ENCODE assay signal across 8 cellular contexts in the genomic region with DNA sequence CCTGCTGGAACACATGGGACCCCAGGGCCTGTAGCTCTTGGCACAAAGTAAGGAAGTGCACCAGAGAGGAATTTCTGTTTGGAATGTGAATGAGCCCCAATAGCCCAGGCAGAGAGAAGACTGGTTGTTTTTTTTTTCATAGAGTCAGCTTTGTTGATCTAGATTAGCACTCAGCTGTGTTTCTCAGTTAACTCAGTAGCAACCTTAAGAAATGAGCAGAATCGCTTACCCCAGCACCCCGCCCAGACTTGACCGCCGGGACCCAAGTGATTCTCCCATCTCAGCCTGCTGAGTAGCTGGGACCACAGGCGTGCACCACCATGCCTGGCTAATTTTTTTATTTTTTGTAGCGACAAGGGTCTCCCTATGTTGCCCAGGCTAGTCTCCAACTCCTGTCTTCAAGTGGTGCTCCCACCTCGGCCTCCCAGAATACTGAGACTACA. TPM values are rescaled to one million over a fixed set of nuclear protein-coding genes. Genes with fewer than 3 reads are reported as not detected.
DNase-seq lines count a peak whose midpoint lies in the region; ATAC-seq and TF ChIP-seq lines count a peak whose summit lies in the region.

No MANE protein-coding gene starts in this region.

- H3K27me3 ChIP-seq in A673 (replicated peaks; ENCODE audit: insufficient read depth, low read depth, low read length, poor library complexity) = no peaks in the 10 kb centered on the region
- no peaks in the 10 kb centered on the region for H3K27me3 ChIP-seq in H9 (ENCODE audit: insufficient read depth, low read length)
- no peaks in the 10 kb centered on the region for H3K27me3 ChIP-seq in adipocyte (replicated peaks; ENCODE audit: control insufficient read depth, insufficient read depth, low read length)
- no peaks in the 10 kb centered on the region for H3K27me3 ChIP-seq in tibial nerve

- no peak overlapping the region for H2BK20ac ChIP-seq in H9 (ENCODE audit: low read depth, low read length, poor library complexity, severe bottlenecking)

- H3K4ac ChIP-seq in H9 (ENCODE audit: low read depth, low read length) = no peak overlapping the region

- CTCF ChIA-PET in A673 (lab: Charles Lee) = interaction anchor here (0.6 kb wide), 2 partner anchors 1167 to 1223 kb away, joined by 3 to 4 read pairs; a partner anchor contains a TSS

- POLR2A ChIA-PET in A673 (lab: Charles Lee; ENCODE audit: low non-redundant PET) = interaction anchor here (0.6 kb wide), 2 partner anchors 16 to 40 kb away, joined by 3 read pairs; no protein-coding TSS in a partner anchor

- peaks cover 7% of the 10 kb centered on the region for H3K36me3 ChIP-seq in A673 (ENCODE audit: insufficient read depth, low read length, poor library complexity, severe bottlenecking)
- H3K36me3 ChIP-seq in adipocyte (ENCODE audit: control insufficient read depth, insufficient read depth, low read length, severe bottlenecking) = peaks cover 5% of the 10 kb centered on the region
- peaks cover 0 to 11% (median 0%) of the 10 kb centered on the region in 3 donors for H3K36me3 ChIP-seq in tibial nerve

- H4K5ac ChIP-seq in H9 (ENCODE audit: insufficient read length, low read depth, low read length) = no peak overlapping the region

- H2AFZ ChIP-seq in H9 (ENCODE audit: low read length) = no peak overlapping the region

- no peak overlapping the region for H3K14ac ChIP-seq in H9 (ENCODE audit: insufficient read depth, low read length)

- H3K27ac ChIP-seq in A673 (ENCODE audit: low read depth, low read length, poor library complexity, severe bottlenecking) (peak overlapping the region; percentile 99), H9 (ENCODE audit: insufficient read length, low read depth, low read length) (no peak overlapping the region), tibial nerve (peak overlapping the region in 3 of 4 donors; percentile 95 to 97 (median 96))

- peaks cover 0 to 5% of the 10 kb centered on the region in 2 experiments; a peak in 1 of 5 replicates for H3K9me3 Mint-ChIP-seq in H9

- H3K4me2 ChIP-seq in H9 (ENCODE audit: insufficient read depth, insufficient read length, low read length) = peak overlapping the region; percentile 87

- H3K9ac ChIP-seq in H9 (ENCODE audit: extremely low read depth, insufficient read length, low read length) (peak overlapping the region; percentile 97), adipocyte (ENCODE audit: low read length) (peak overlapping the region; percentile 95)

- H3K36me3 Mint-ChIP-seq in H9 (ENCODE audit: insufficient read depth in 1 of 3, low read depth in 3 of 3) = peaks cover 44 to 61% (median 60%) of the 10 kb centered on the region in 3 experiments

- H3T11ph ChIP-seq in H9 (ENCODE audit: low read length) = no peak overlapping the region

- ATAC-seq in HG03139 (IDR thresholded peaks at IDR 0.05; ENCODE audit: unreplicated experiment) (no peak), GM18511 (IDR thresholded peaks at IDR 0.05; ENCODE audit: unreplicated experiment) (no peak), GM19351 (IDR thresholded peaks at IDR 0.05; ENCODE audit: unreplicated experiment) (no peak)

- H3K79me2 ChIP-seq in H9 (ENCODE audit: insufficient read depth, low read length) = peaks cover 60% of the 10 kb centered on the region

- no peak overlapping the region for H4K8ac ChIP-seq in H9 (replicated peaks; ENCODE audit: insufficient read length, low read depth, low read length)

- peaks cover 40 to 55% of the 10 kb centered on the region in 2 experiments for H3K4me1 Mint-ChIP-seq in H9

- peaks cover 22% of the 10 kb centered on the region for H3K23me2 ChIP-seq in H9 (ENCODE audit: insufficient read length, low read depth, low read length, poor library complexity, severe bottlenecking)

- H3K56ac ChIP-seq in H9 (ENCODE audit: insufficient read length, low read depth, low read length) = no peak overlapping the region

- 0 out of 2 replicates have a peak, but pooled peaks cover 1% of the 10 kb centered on the region for H3K27me3 Mint-ChIP-seq in H9 (ENCODE audit: low read depth)

- H2BK12ac ChIP-seq in H9 (ENCODE audit: insufficient read length, low read depth, low read length) = no peak overlapping the region

- peak overlapping the region; percentile 62 to 91 (median 67); a peak in 6 of 7 replicates for H3K27ac Mint-ChIP-seq in H9

- no peaks in the 10 kb centered on the region for H3K9me3 ChIP-seq in A673 (ENCODE audit: low read depth, low read length, poor library complexity, severe bottlenecking)
- H3K9me3 ChIP-seq in H9 (ENCODE audit: control insufficient read depth, low read depth, low read length) = no peaks in the 10 kb centered on the region
- no peaks in the 10 kb centered on the region for H3K9me3 ChIP-seq in adipocyte (ENCODE audit: control insufficient read depth, low read length)
- no peaks in the 10 kb centered on the region for H3K9me3 ChIP-seq in tibial nerve

- H3K4me3 ChIP-seq in A673 (ENCODE audit: low read depth, low read length, poor library complexity, severe bottlenecking) (peak overlapping the region; percentile 75), adipocyte (ENCODE audit: low read length) (peak overlapping the region; percentile 95), tibial nerve (peak overlapping the region in 3 of 4 donors; percentile 4 to 94 (median 6))

- no peak for TF ChIP-seq POLR2A in tibial nerve (IDR thresholded peaks at IDR 0.05)

- H2BK120ac ChIP-seq in H9 (ENCODE audit: low read depth, low read length, poor library complexity, severe bottlenecking) = no peak overlapping the region

- H3K79me1 ChIP-seq in H9 (ENCODE audit: insufficient read depth, low read depth, low read length, poor library complexity, severe bottlenecking) = peaks cover 5% of the 10 kb centered on the region

- BruUV-seq in A673 (replicated peaks; lab: Mats Ljungman, UMichigan) = no TSS peak

- no CpG with 5 or more reads among the region's 7 CpGs for WGBS in H9 (ENCODE audit: extremely low coverage, insufficient read length, low lambda C conversion rate)
- 18 to 23% methylated on average over 7 of the region's 7 CpGs for WGBS in tibial nerve, 2 donors

- H3K4me3 Mint-ChIP-seq in H9 = peak overlapping the region; percentile 84 to 89

- H3K4me1 ChIP-seq in A673 (ENCODE audit: insufficient read depth, low read length, poor library complexity, severe bottlenecking) (peaks cover 24% of the 10 kb centered on the region), H9 (ENCODE audit: insufficient read depth, low read length) (peaks cover 4% of the 10 kb centered on the region; the same call in 1 of the 2 replicates), adipocyte (ENCODE audit: control insufficient read depth, insufficient read depth, low read length) (peaks cover 34% of the 10 kb centered on the region), tibial nerve (peaks cover 0 to 55% (median 35%) of the 10 kb centered on the region in 4 donors)

- intact Hi-C loops in A673 (cut with micrococcal nuclease; ENCODE audit: unreplicated experiment) = no loop called here

- H3K23ac ChIP-seq in H9 (ENCODE audit: insufficient read length, low read depth, low read length) = no peak overlapping the region

- no peak overlapping the region for H2AK5ac ChIP-seq in H9 (ENCODE audit: insufficient read length, low read length)

- DNase-seq in A673 (ENCODE audit: low spot score) = no peak
- no peak for DNase-seq in H9
- peak; percentile 58 for DNase-seq in adipocyte (ENCODE audit: low read depth)
- peak; percentile 63 for DNase-seq in islet precursor cell
- no peak for DNase-seq in tibial nerve (ENCODE audit: low spot score in 2 of 2)

- TF ChIP-seq EP300 in tibial nerve (IDR thresholded peaks at IDR 0.05) = no peak

- H4K20me1 ChIP-seq in H9 (ENCODE audit: control insufficient read depth, insufficient read depth, insufficient read length) = no peaks in the 10 kb centered on the region

- no peak overlapping the region for H2BK15ac ChIP-seq in H9 (ENCODE audit: low read depth, low read length)

- no peak overlapping the region for H2BK5ac ChIP-seq in H9 (ENCODE audit: insufficient read length, low read length)

- no peak overlapping the region for H3K18ac ChIP-seq in H9 (ENCODE audit: insufficient read length, low read depth, low read length)

- no peak for TF ChIP-seq CTCF in A673 (conservative IDR thresholded peaks at IDR 0.05; ENCODE audit: low read depth, low read length)
- no peak for TF ChIP-seq CTCF in H9 (conservative IDR thresholded peaks at IDR 0.05)
- no peak for TF ChIP-seq CTCF in tibial nerve (IDR thresholded peaks at IDR 0.05)

- no peak overlapping the region for H4K91ac ChIP-seq in H9 (ENCODE audit: insufficient read length, low read depth, low read length)

RNA-seq across cellular contexts. Expression of a gene that starts 2.8 kb away (rescaled TPM):
- 39.1 and 41.4 TPM in 2 replicates for total RNA-seq in A673 (2021)
- total RNA-seq in H9 (2021) = 47.7 and 48.9 TPM in 2 replicates
- total RNA-seq in tibial nerve = 10 to 100 TPM in 1 of 4 donors, 1 to 10 TPM in 3; 4.6 to 14.7 (median 8.7) TPM

RNA-seq across cellular contexts. Expression of a gene that starts 3.0 kb away (rescaled TPM):
- total RNA-seq in A673 (2021) = 171 and 188 TPM in 2 replicates
- total RNA-seq in H9 (2021) = 179 and 194 TPM in 2 replicates
- 100 to 1,000 TPM in 2 of 4 donors, 10 to 100 TPM in 2; 79.8 to 128 (median 100) TPM for total RNA-seq in tibial nerve

Comparison
In these comparisons a context has a peak if more than half of its experiments do, and no peak if none do; other contexts are left out.
1. DNase-seq: peak in adipocyte (single experiment) and islet precursor cell (single experiment); none in A673 (single experiment), H9 (single experiment) and tibial nerve (0 of 2).
2. H3K4me3 ChIP-seq: peak in every context shown above with its lines; median percentile 95 in adipocyte; 75 in A673; 6 in tibial nerve.